ENCODE assay signal across 15 cellular contexts in the genomic region with DNA sequence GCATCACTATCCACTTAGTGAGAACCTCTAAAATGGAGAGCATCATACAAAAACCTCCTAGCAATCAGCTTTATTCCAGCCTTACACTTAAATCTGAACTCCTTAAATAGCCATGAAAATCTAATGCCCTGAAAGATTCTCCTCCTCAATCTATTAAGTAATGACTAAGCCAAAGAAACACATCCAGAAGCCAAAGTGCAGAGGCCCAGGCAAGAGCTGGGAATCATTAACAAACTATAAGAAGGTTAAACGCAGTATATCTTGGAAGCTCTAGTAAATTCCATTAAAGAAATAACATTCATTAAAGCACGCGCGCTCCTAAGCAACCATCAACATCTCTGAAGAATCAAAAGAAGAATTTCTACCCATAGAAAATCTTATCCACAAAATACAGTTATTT. TPM values are rescaled to one million over a fixed set of nuclear protein-coding genes. Genes with fewer than 3 reads are reported as not detected.
DNase-seq lines count a peak whose midpoint lies in the region; ATAC-seq and TF ChIP-seq lines count a peak whose summit lies in the region.
"Had no signal": no experiment of that assay in that cellular context is flagged by ENCODE, and none has a peak within 500 bp of the region (broad histone marks: within the 10 kb centered on the region; RNA-seq: fewer than 3 reads in every experiment).

No MANE protein-coding gene starts in this region.

- peaks cover 13% of the 10 kb centered on the region for H3K36me3 Mint-ChIP-seq in activated CD4-positive, alpha-beta T cell treated with anti-CD3 and anti-CD28 coated beads, Interleukin-2, amount 10 ng/mL, durations not matched to agents 24 days and 14 days (ENCODE audit: low read depth)
- no peaks in the 10 kb centered on the region; the same call in 1 of the 2 replicates for H3K36me3 Mint-ChIP-seq in WTC11
- H3K36me3 Mint-ChIP-seq: naive thymus-derived CD8-positive, alpha-beta T cell had no signal

- H3K9me3 ChIP-seq in iPS-18a (ENCODE audit: control insufficient read depth, low read depth, low read length) (no peaks in the 10 kb centered on the region), sigmoid colon (no peaks in the 10 kb centered on the region)

- no peak overlapping the region for H3K27ac Mint-ChIP-seq in activated CD4-positive, alpha-beta T cell treated with anti-CD3 and anti-CD28 coated beads, Interleukin-2, amount 10 ng/mL, durations not matched to agents 24 days and 14 days
- peak overlapping the region; percentile 60 for H3K27ac Mint-ChIP-seq in WTC11

- POLR2A ChIA-PET in WTC11 (lab: Charles Lee), result interaction anchor here (1.2 to 1.6 kb wide), 2 partner anchors 27 to 29 kb away, joined by 4 to 9 read pairs; partner anchors contain the start of gene MB21D2

- H3K4me1 Mint-ChIP-seq in activated CD4-positive, alpha-beta T cell treated with anti-CD3 and anti-CD28 coated beads, Interleukin-2, amount 10 ng/mL, durations not matched to agents 24 days and 14 days, result peaks cover 64% of the 10 kb centered on the region
- peaks cover 92% of the 10 kb centered on the region for H3K4me1 Mint-ChIP-seq in WTC11
- H3K4me1 Mint-ChIP-seq: central memory CD8-positive, alpha-beta T cell had no signal

- H3K27me3 ChIP-seq in iPS-18a (ENCODE audit: control insufficient read depth, insufficient read depth, low read length) (no peaks in the 10 kb centered on the region), sigmoid colon (no peaks in the 10 kb centered on the region)

- no peak for ATAC-seq in WTC11
- ATAC-seq in GM18909 (IDR thresholded peaks at IDR 0.05; ENCODE audit: poor library complexity, unreplicated experiment), result no peak
- ATAC-seq: naive thymus-derived CD8-positive, alpha-beta T cell had no signal

- 74 to 89% methylated on average over 4 of the region's 4 CpGs for WGBS in sigmoid colon, 2 donors

- peaks cover 3% of the 10 kb centered on the region for H3K27me3 Mint-ChIP-seq in activated CD4-positive, alpha-beta T cell treated with anti-CD3 and anti-CD28 coated beads, Interleukin-2, amount 10 ng/mL, durations not matched to agents 24 days and 14 days
- no peaks in the 10 kb centered on the region for H3K27me3 Mint-ChIP-seq in WTC11 (ENCODE audit: low read depth)
- H3K27me3 Mint-ChIP-seq: central memory CD8-positive, alpha-beta T cell had no signal

- no peak for TF ChIP-seq EP300 in sigmoid colon (IDR thresholded peaks at IDR 0.05)

- no peak for TF ChIP-seq POLR2A in sigmoid colon (IDR thresholded peaks at IDR 0.05)

- CTCF ChIA-PET in WTC11 (lab: Charles Lee), result interaction anchor here (0.7 to 3.1 kb wide), 8 partner anchors 8 to 85 kb away, joined by 3 to 15 read pairs (median 4); partner anchors contain the start of gene MB21D2

- H3K36me3 ChIP-seq in iPS-18a (ENCODE audit: control insufficient read depth, low read depth, low read length), result no peaks in the 10 kb centered on the region
- H3K36me3 ChIP-seq in sigmoid colon, result no peaks in the 10 kb centered on the region

- TF ChIP-seq CTCF in WTC11 (IDR thresholded peaks at IDR 0.05) (no peak), sigmoid colon (IDR thresholded peaks at IDR 0.05) (no peak)

- peak overlapping the region; percentile 53 for H3K4me3 Mint-ChIP-seq in activated CD4-positive, alpha-beta T cell treated with anti-CD3 and anti-CD28 coated beads, Interleukin-2, amount 10 ng/mL, durations not matched to agents 24 days and 14 days
- H3K4me3 Mint-ChIP-seq in WTC11, result peak overlapping the region; percentile 26; the same call in 1 of the 2 replicates
- H3K4me3 Mint-ChIP-seq: central memory CD8-positive, alpha-beta T cell; naive thymus-derived CD8-positive, alpha-beta T cell had no signal

- H3K27ac ChIP-seq in iPS-18a (ENCODE audit: low read length), result peak overlapping the region; percentile 34
- peak overlapping the region in 3 of 4 donors; percentile 9 to 49 (median 16) for H3K27ac ChIP-seq in sigmoid colon

- intact Hi-C loops in activated CD4-positive, alpha-beta T cell treated with anti-CD3 and anti-CD28 coated beads, Interleukin-2, amount 10 ng/mL, durations not matched to agents 24 days and 14 days (cut with micrococcal nuclease), result no loop called here
- intact Hi-C loops in sigmoid colon (cut with DNase I), result no loop called here

- H3K4me1 ChIP-seq in iPS-18a (ENCODE audit: control insufficient read depth, low read depth, low read length) (peaks cover 60% of the 10 kb centered on the region), sigmoid colon (peaks cover 0 to 37% (median 31%) of the 10 kb centered on the region in 4 donors)

- H3K4me3 ChIP-seq in iPS-18a (ENCODE audit: low read length), result no peak overlapping the region
- no peak overlapping the region for H3K4me3 ChIP-seq in sigmoid colon

- no peak for DNase-seq in activated CD4-positive, alpha-beta T cell treated with anti-CD3 and anti-CD28 coated beads, Interleukin-2, amount 10 ng/mL, durations not matched to agents 24 days and 14 days
- DNase-seq in activated CD4-positive, alpha-beta T cell treated with anti-CD3 and anti-CD28 coated beads for 1 hour, result no peak
- DNase-seq in WTC11 (ENCODE audit: low spot score) (no peak), sigmoid colon (no peak), SHP77 (lab: John Stamatoyannopoulos, UW) (no peak), mucosa of gallbladder (ENCODE audit: low spot score) (no peak)
- DNase-seq: GF-D8; head of caudate nucleus; naive thymus-derived CD8-positive, alpha-beta T cell; NCI-H2081 treated with DMSO at 0.1 percent for 48 hours; NCI-H748 treated with DMSO at 0.1 percent for 48 hours; stimulated activated CD4-positive, alpha-beta T cell treated with anti-CD3 and anti-CD28 coated beads, Interleukin-2, amount 100 ng/mL, for 24 hours had no signal

- no peaks in the 10 kb centered on the region for H3K9me3 Mint-ChIP-seq in activated CD4-positive, alpha-beta T cell treated with anti-CD3 and anti-CD28 coated beads, Interleukin-2, amount 10 ng/mL, durations not matched to agents 24 days and 14 days
- no peaks in the 10 kb centered on the region for H3K9me3 Mint-ChIP-seq in WTC11
- H3K9me3 Mint-ChIP-seq: central memory CD8-positive, alpha-beta T cell; naive thymus-derived CD8-positive, alpha-beta T cell had no signal

- H3K9ac ChIP-seq in iPS-18a (ENCODE audit: low read length), result no peak overlapping the region

TF ChIP-seq in WTC11, 78 proteins besides CTCF, POLR2A, EP300 and RAD21 (continues in another document):
- TF ChIP-seq JAZF1 (CRISPR knock-in tag; IDR thresholded peaks at IDR 0.05), result no peak
- no peak for TF ChIP-seq ZNF416 (CRISPR knock-in tag; IDR thresholded peaks at IDR 0.05)
- TF ChIP-seq, protein P1, sequence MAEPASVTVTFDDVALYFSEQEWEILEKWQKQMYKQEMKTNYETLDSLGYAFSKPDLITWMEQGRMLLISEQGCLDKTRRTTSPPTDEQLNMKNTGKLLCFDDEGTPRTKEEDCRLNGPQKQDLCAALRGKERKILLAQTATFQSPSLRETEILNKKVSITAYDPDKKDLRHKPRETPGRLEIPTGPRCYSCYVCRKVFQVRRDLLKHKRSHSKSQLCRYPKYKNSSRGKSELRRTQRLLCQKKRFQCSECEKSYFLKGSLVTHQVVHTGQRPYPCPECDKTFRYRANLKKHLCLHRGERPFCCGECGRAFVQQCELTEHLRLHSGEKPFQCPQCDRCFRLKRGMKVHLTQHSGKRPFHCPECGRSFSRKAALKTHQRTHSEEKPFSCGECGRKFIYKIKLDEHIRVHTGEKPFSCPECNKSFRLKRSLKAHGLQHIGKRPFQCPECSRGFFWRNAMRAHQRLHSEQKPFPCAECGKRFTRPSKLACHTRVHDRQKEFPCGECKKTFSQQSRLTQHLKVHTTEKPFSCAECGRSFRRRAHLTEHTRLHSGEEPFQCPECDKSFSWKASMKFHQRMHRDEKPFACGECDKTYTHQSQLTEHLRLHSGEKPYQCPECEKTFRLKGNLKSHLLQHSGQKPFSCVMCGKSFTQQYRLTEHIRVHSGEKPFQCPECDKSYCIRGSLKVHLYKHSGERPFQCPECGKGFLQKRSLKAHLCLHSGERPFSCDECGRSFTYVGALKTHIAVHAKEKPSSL (CRISPR knock-in tag; conservative IDR thresholded peaks at IDR 0.05), result no peak
- no peak for TF ChIP-seq KAT7 (CRISPR knock-in tag; IDR thresholded peaks at IDR 0.05; ENCODE audit: borderline replicate concordance)
- no peak for TF ChIP-seq FOXP1 (CRISPR knock-in tag; IDR thresholded peaks at IDR 0.05; ENCODE audit: borderline replicate concordance)
- TF ChIP-seq E2F4 (CRISPR knock-in tag; IDR thresholded peaks at IDR 0.05; ENCODE audit: borderline replicate concordance, low read depth), result no peak
- TF ChIP-seq MAX (CRISPR knock-in tag; IDR thresholded peaks at IDR 0.05), result no peak
- TF ChIP-seq ATF1 (CRISPR knock-in tag; IDR thresholded peaks at IDR 0.05), result no peak
- no peak for TF ChIP-seq ZNF138 (CRISPR knock-in tag; conservative IDR thresholded peaks at IDR 0.05)
- no peak for TF ChIP-seq NFATC4 (CRISPR knock-in tag; IDR thresholded peaks at IDR 0.05)

RNA-seq across cellular contexts. Expression of gene MB21D2, which starts 29.5 kb away (rescaled TPM):
- 8.6 and 9.4 TPM in 2 replicates for total RNA-seq in activated CD4-positive, alpha-beta T cell treated with anti-CD3 and anti-CD28 coated beads, Interleukin-2, amount 10 ng/mL, durations not matched to agents 24 days and 14 days
- total RNA-seq in WTC11 (2021), result 14.0 to 19.7 TPM (median 15.5 TPM) in 3 replicates
- total RNA-seq in sigmoid colon, result 1 to 10 TPM; 5.8 to 7.8 (median 6.5) TPM
- 1 to 10 TPM; 1.2 to 4.8 (median 3.0) TPM for polyA plus RNA-seq in sigmoid colon
- total RNA-seq in mucosa of gallbladder, result 8.7 TPM
